ENCODE assay signal across 8 cellular contexts in the genomic region with DNA sequence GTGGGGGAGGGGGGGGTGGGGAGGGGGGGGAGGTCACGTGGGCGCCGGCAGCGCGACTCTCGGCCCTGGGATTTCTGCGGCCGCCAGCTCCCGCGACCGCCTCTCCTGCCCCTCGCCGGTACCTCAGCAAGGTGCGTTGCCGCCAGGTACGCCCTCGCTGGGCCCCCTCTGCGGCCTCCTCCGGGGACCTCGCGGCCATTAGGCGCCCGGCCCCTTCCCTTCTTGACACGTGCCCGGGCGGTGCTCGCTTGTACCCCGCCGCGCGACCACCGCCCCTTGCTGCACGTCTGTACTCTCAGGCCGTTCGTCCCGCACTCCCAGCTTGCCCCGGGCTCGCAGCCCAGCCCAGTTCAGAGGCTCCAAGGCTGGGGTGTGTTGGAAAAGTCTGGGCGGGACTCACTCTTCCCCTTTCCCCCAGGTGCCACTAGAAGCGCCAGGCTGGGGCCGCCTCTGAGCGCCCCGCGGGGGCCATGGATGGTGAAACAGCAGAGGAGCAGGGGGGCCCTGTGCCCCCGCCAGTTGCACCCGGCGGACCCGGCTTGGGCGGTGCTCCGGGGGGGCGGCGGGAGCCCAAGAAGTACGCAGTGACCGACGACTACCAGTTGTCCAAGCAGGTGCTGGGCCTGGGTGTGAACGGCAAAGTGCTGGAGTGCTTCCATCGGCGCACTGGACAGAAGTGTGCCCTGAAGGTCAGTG. TPM values are rescaled to one million over a fixed set of nuclear protein-coding genes. Genes with fewer than 3 reads are reported as not detected.
DNase-seq lines count a peak whose midpoint lies in the region; ATAC-seq and TF ChIP-seq lines count a peak whose summit lies in the region.

MAPKAPK3 (plus strand) TSS at position 56 of the 696 bp plus-strand sequence; CDS start at position 471, 415 bp downstream.

- TF ChIP-seq POLR2A in gastrocnemius medialis (IDR thresholded peaks at IDR 0.05): peak; percentile 57 to 72

- intact Hi-C loops in gastrocnemius medialis (cut with DNase I; ENCODE audit: low total_unique reads): loop anchor here (1.0 to 5.0 kb wide), 3 partner anchors 8 to 768 kb away; partner anchors contain the start of gene MANF

- H3K27ac ChIP-seq in right atrium auricular region (peak within 1 kb of the TSS; percentile 97 to 98), gastrocnemius medialis (peak within 1 kb of the TSS; percentile 96 to 98 (median 98))

- H3K9me3 Mint-ChIP-seq in activated naive CD8-positive, alpha-beta T cell (ENCODE audit: low read depth): no peaks in the 10 kb centered on the region

- ATAC-seq in gastrocnemius medialis: peak; percentile 32 to 43

- no peaks in the 10 kb centered on the region for H3K27me3 Mint-ChIP-seq in activated naive CD8-positive, alpha-beta T cell

- TF ChIP-seq CTCF in right atrium auricular region (IDR thresholded peaks at IDR 0.05) (no peak), gastrocnemius medialis (IDR thresholded peaks at IDR 0.05 in 4 of 5, conservative IDR thresholded peaks at IDR 0.05 in 1 of 5) (no peak)

- H3K27me3 ChIP-seq in HAP-1 (ENCODE audit: low read depth): no peaks in the 10 kb centered on the region
- no peaks in the 10 kb centered on the region for H3K27me3 ChIP-seq in right atrium auricular region
- no peaks in the 10 kb centered on the region for H3K27me3 ChIP-seq in gastrocnemius medialis

- in situ Hi-C loops in HAP-1 (cut with MboI; ENCODE audit: low sequenced_read_pairs) (loop anchor here (5.0 kb wide), 1 partner anchor 755 kb away; no protein-coding TSS in a partner anchor), gastrocnemius medialis (cut with MboI; ENCODE audit: low sequenced_read_pairs in 4 of 4) (loop anchor here in 2 of 4 donors (10.0 to 25.0 kb wide), 3 partner anchors 758 to 888 kb away; partner anchors contain the start of genes DCAF1 (in 1 of the 2), MANF (in 1 of the 2) and RBM15B (in 1 of the 2))

- H3K36me3 ChIP-seq in HAP-1 (replicated peaks): peaks cover 11% of the 10 kb centered on the region
- H3K36me3 ChIP-seq in right atrium auricular region: no peaks in the 10 kb centered on the region
- no peaks in the 10 kb centered on the region for H3K36me3 ChIP-seq in gastrocnemius medialis

- H3K9me3 ChIP-seq in HAP-1: no peaks in the 10 kb centered on the region
- no peaks in the 10 kb centered on the region for H3K9me3 ChIP-seq in right atrium auricular region
- no peaks in the 10 kb centered on the region for H3K9me3 ChIP-seq in gastrocnemius medialis

- H3K4me3 ChIP-seq in HAP-1: peak within 1 kb of the TSS; percentile 90
- H3K4me3 ChIP-seq in right atrium auricular region: peak within 1 kb of the TSS; percentile 90 to 92
- peak within 1 kb of the TSS; percentile 80 to 88 (median 84) for H3K4me3 ChIP-seq in gastrocnemius medialis

- H3K27ac Mint-ChIP-seq in activated naive CD8-positive, alpha-beta T cell: peak within 1 kb of the TSS; percentile 94

- peaks cover 16% of the 10 kb centered on the region for H3K4me1 ChIP-seq in HAP-1
- H3K4me1 ChIP-seq in right atrium auricular region: peaks cover 0 to 60% of the 10 kb centered on the region in 2 donors
- H3K4me1 ChIP-seq in gastrocnemius medialis: peaks cover 49 to 53% of the 10 kb centered on the region in 2 donors

- DNase-seq in NCI-H2171 treated with DMSO at 0.1 percent for 48 hours (lab: John Stamatoyannopoulos, UW): peak; percentile 58
- no peak for DNase-seq in NCI-H2171 (lab: John Stamatoyannopoulos, UW)
- peak in 1 of 2 experiments; percentile 63 for DNase-seq in HAP-1 (ENCODE audit: low spot score in 2 of 2)
- peak; percentile 40 for DNase-seq in NAMALWA (ENCODE audit: low spot score)
- DNase-seq in right atrium auricular region (ENCODE audit: low spot score): no peak
- DNase-seq in gastrocnemius medialis: peak; percentile 66 to 89
- no peak for DNase-seq in NCI-H1930 (lab: John Stamatoyannopoulos, UW)

- H3K4me3 Mint-ChIP-seq in activated naive CD8-positive, alpha-beta T cell: peak within 1 kb of the TSS; percentile 95

- H3K4me1 Mint-ChIP-seq in activated naive CD8-positive, alpha-beta T cell (ENCODE audit: low read depth): peaks cover 66% of the 10 kb centered on the region

- H3K36me3 Mint-ChIP-seq in activated naive CD8-positive, alpha-beta T cell: peaks cover 5% of the 10 kb centered on the region

RNA-seq across cellular contexts. Expression of gene MAPKAPK3, which starts in this region (rescaled TPM):
- total RNA-seq in right atrium auricular region: 100 to 1,000 TPM; 148 to 187 TPM
- 100 to 1,000 TPM; 235 to 466 (median 387) TPM for total RNA-seq in gastrocnemius medialis

Comparison
In these comparisons a context has a peak if more than half of its experiments do, and no peak if none do; other contexts are left out.
1. DNase-seq: peak in NCI-H2171 treated with DMSO at 0.1 percent for 48 hours (single experiment), NAMALWA (single experiment) and gastrocnemius medialis (2 of 2); none in NCI-H2171 (single experiment), right atrium auricular region (single experiment) and NCI-H1930 (0 of 2).
2. Peak in every context shown above with its lines, with median percentiles within 50 percentile points of each other: H3K4me3 ChIP-seq.